15 cellular contexts compared by ENCODE assay signal in genomic region chr2:110662560-110662959, GRCh38. TPM values are rescaled to one million over a fixed set of nuclear protein-coding genes. Genes with fewer than 3 reads are reported as not detected.
DNase-seq lines count a peak whose midpoint lies in the region; ATAC-seq and TF ChIP-seq lines count a peak whose summit lies in the region.
"Had no signal": no experiment of that assay in that cellular context is flagged by ENCODE, and none has a peak within 500 bp of the region (broad histone marks: within the 10 kb centered on the region; RNA-seq: fewer than 3 reads in every experiment).

No MANE protein-coding gene starts in this region.

- no peak for ATAC-seq in activated CD4-positive, CD25-positive, alpha-beta regulatory T cell treated with anti-CD3 and anti-CD28 coated beads, Interleukin-2, amount 50 U/mL, for 24 hours
- no peak for ATAC-seq in HG02623 (IDR thresholded peaks at IDR 0.05; ENCODE audit: unreplicated experiment)

- H3K4me1 Mint-ChIP-seq in HFFc6 (ENCODE audit: low read depth) (peaks cover 18% of the 10 kb centered on the region), progenitor cell of endocrine pancreas (ENCODE audit: low read depth) (peaks cover 15% of the 10 kb centered on the region)

- H3K27me3 ChIP-seq in brain microvascular endothelial cell (replicated peaks): no peaks in the 10 kb centered on the region

- H3K27ac Mint-ChIP-seq in HFFc6 (no peak overlapping the region), progenitor cell of endocrine pancreas (peak overlapping the region; percentile 33)
- H3K27ac Mint-ChIP-seq: IgD-negative memory B cell had no signal

- TF ChIP-seq CTCF in HFFc6 (IDR thresholded peaks at IDR 0.05) (no peak), brain microvascular endothelial cell (IDR thresholded peaks at IDR 0.05; ENCODE audit: low read depth, low read length, missing control alignments) (no peak), progenitor cell of endocrine pancreas (IDR thresholded peaks at IDR 0.05; ENCODE audit: unreplicated experiment) (no peak)

- in situ Hi-C loops in brain microvascular endothelial cell (cut with HindIII; ENCODE audit: low pct_ligation_motif_present, low sequenced_read_pairs): no loop called here

- peak; percentile 17 for DNase-seq in HFFc6
- DNase-seq in brain microvascular endothelial cell: peak; percentile 70
- peak; percentile 80 for DNase-seq in iris pigment epithelial cell (ENCODE audit: low read depth)
- DNase-seq in progenitor cell of endocrine pancreas (ENCODE audit: low spot score, unreplicated experiment): no peak
- DNase-seq in NCI-H1417 treated with DMSO at 0.1 percent for 48 hours (lab: John Stamatoyannopoulos, UW): no peak
- DNase-seq: CD4-positive, CD25-positive, alpha-beta regulatory T cell; GDM1; NCI-H1417; NCI-H2029 treated with DMSO at 0.1 percent for 48 hours; NCI-H526; OCI-M1; RPMI8226 had no signal

- H3K36me3 Mint-ChIP-seq in HFFc6 (ENCODE audit: low read depth) (peaks cover 14% of the 10 kb centered on the region; the same call in 1 of the 2 replicates), progenitor cell of endocrine pancreas (ENCODE audit: insufficient read depth) (peaks cover 8% of the 10 kb centered on the region)
- H3K36me3 Mint-ChIP-seq: IgD-negative memory B cell had no signal

- no peaks in the 10 kb centered on the region for H3K9me3 Mint-ChIP-seq in HFFc6
- no peaks in the 10 kb centered on the region for H3K9me3 Mint-ChIP-seq in progenitor cell of endocrine pancreas (ENCODE audit: low read depth)
- H3K9me3 Mint-ChIP-seq: CD4-positive, CD25-positive, alpha-beta regulatory T cell; IgD-negative memory B cell had no signal

- H3K27me3 Mint-ChIP-seq in HFFc6 (ENCODE audit: insufficient read depth): no peaks in the 10 kb centered on the region
- no peaks in the 10 kb centered on the region for H3K27me3 Mint-ChIP-seq in progenitor cell of endocrine pancreas
- H3K27me3 Mint-ChIP-seq: CD4-positive, CD25-positive, alpha-beta regulatory T cell; IgD-negative memory B cell had no signal

- H3K27ac ChIP-seq in brain microvascular endothelial cell: peak overlapping the region; percentile 7

- H3K36me3 ChIP-seq in brain microvascular endothelial cell (replicated peaks): no peaks in the 10 kb centered on the region

- no peak overlapping the region for H3K4me3 Mint-ChIP-seq in HFFc6
- H3K4me3 Mint-ChIP-seq in progenitor cell of endocrine pancreas (ENCODE audit: low read depth): no peak overlapping the region
- H3K4me3 Mint-ChIP-seq: CD4-positive, CD25-positive, alpha-beta regulatory T cell; IgD-negative memory B cell had no signal

- no peak overlapping the region for H3K4me3 ChIP-seq in brain microvascular endothelial cell (ENCODE audit: low read depth, low read length)

RNA-seq across cellular contexts. Expression of gene BUB1, which starts 15.3 kb away (rescaled TPM):
- 10 to 100 TPM; 16.6 to 52.3 (median 47.6) TPM for total RNA-seq in HFFc6 (2021; fragmentation: NEBNext Ultra II Directional; extraction: Animal tissue kit (Norgen Biotek cat#: 25700))
- 25.4 and 26.8 TPM in 2 replicates for total RNA-seq in progenitor cell of endocrine pancreas

Comparison
In these comparisons a context has a peak if more than half of its experiments do, and no peak if none do; other contexts are left out.
1. DNase-seq: peak in HFFc6 (single experiment), brain microvascular endothelial cell (single experiment) and iris pigment epithelial cell (single experiment); none in progenitor cell of endocrine pancreas (single experiment) and NCI-H1417 treated with DMSO at 0.1 percent for 48 hours (single experiment).